18 cellular contexts compared by ENCODE assay signal in the genomic region with DNA sequence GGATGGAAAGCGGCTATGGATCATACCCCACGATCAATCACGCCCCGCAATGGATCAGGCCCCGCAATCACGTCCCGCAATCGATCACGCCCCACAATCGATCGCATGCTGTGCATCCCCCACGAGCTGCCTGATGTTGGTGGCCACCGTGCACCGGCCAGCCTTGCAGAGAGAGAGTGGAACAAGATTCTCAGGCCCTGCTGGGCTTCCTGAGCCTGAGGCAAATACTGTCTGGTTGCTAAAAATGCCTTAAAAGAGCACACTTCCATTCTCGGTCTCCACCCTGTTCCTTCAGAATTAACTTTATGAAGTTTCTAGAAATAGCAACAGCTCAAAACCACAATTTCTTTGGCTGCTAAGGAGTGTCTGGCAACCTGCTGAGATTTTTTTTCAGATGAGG.
DNase-seq lines count a peak whose midpoint lies in the region; TF ChIP-seq lines count a peak whose summit lies in the region.
"Had no signal": no experiment of that assay in that cellular context is flagged by ENCODE, and none has a peak within 500 bp of the region (broad histone marks: within the 10 kb centered on the region; RNA-seq: fewer than 3 reads in every experiment).

No MANE protein-coding gene starts in this region.

- H3K9ac ChIP-seq in rectal smooth muscle tissue (ENCODE audit: low read length), result no peak overlapping the region

- no peak for TF ChIP-seq CTCF in VCaP (conservative IDR thresholded peaks at IDR 0.05)
- no peak for TF ChIP-seq CTCF in right atrium auricular region (IDR thresholded peaks at IDR 0.05)

- H3K27ac ChIP-seq in VCaP (0 out of 2 replicates have a peak overlapping the region, but pooled peaks have one; percentile 18), right atrium auricular region (peak overlapping the region; percentile 21 to 40), rectal smooth muscle tissue (ENCODE audit: low read depth, low read length) (peak overlapping the region; percentile 67)

- peaks cover 14% of the 10 kb centered on the region for H3K36me3 ChIP-seq in right atrium auricular region
- H3K36me3 ChIP-seq in rectal smooth muscle tissue (ENCODE audit: control insufficient read depth, insufficient read depth, low read length), result peaks cover 7% of the 10 kb centered on the region

- DNase-seq in A172 (ENCODE audit: low spot score) (peak; percentile 27), right atrium auricular region (ENCODE audit: low spot score) (no peak), DMS114 treated with DMSO at 0.1 percent for 48 hours (lab: John Stamatoyannopoulos, UW; ENCODE audit: unreplicated experiment) (no peak), kidney tubule cell (ENCODE audit: low spot score) (no peak), cerebellum (ENCODE audit: low spot score) (no peak)
- DNase-seq in activated T-cell treated with anti-CD3 and anti-CD28 coated beads, Interleukin-2, amount 50 U/mL, for 1 hour, result no peak
- DNase-seq: activated CD8-positive, alpha-beta T cell treated with anti-CD3 and anti-CD28 coated beads for 36 hours; CD8-positive, alpha-beta T cell; central memory CD4-positive, alpha-beta T cell; foreskin melanocyte; NCI-H1417; NCI-H2171 treated with DMSO at 0.1 percent for 48 hours; stimulated activated CD4-positive, alpha-beta T cell treated with anti-CD3 and anti-CD28 coated beads, Interleukin-4, amount 100 ng/mL, for 1 hour; T-helper 1 cell had no signal

- H3K4me1 ChIP-seq in right atrium auricular region (peaks cover 0 to 14% of the 10 kb centered on the region in 2 donors), rectal smooth muscle tissue (ENCODE audit: control insufficient read depth, insufficient read depth, low read length) (peaks cover 15% of the 10 kb centered on the region)

- no peaks in the 10 kb centered on the region for H3K27me3 ChIP-seq in right atrium auricular region
- H3K27me3 ChIP-seq in rectal smooth muscle tissue (ENCODE audit: control insufficient read depth, insufficient read depth, low read length), result no peaks in the 10 kb centered on the region
- H3K27me3 ChIP-seq: upper lobe of left lung had no signal

- H3K4me3 ChIP-seq in right atrium auricular region (no peak overlapping the region), rectal smooth muscle tissue (ENCODE audit: low read length) (peak overlapping the region; percentile 27)
- H3K4me3 ChIP-seq: lung, upper lobe of left lung had no signal

- no peaks in the 10 kb centered on the region for H3K9me3 ChIP-seq in right atrium auricular region
- H3K9me3 ChIP-seq: upper lobe of left lung had no signal
